In genomic region chr12:113980537-113981337, GRCh38 we compare ENCODE assay signal across 7 cellular contexts. TPM values are rescaled to one million over a fixed set of nuclear protein-coding genes. Genes with fewer than 3 reads are reported as not detected.
DNase-seq lines count a peak whose midpoint lies in the region; ATAC-seq and TF ChIP-seq lines count a peak whose summit lies in the region.

No MANE protein-coding gene starts in this region.

- H3K27ac Mint-ChIP-seq in activated naive CD8-positive, alpha-beta T cell treated with anti-CD3 and anti-CD28 coated beads, Interleukin-2, amount 10 ng/mL, durations not matched to agents 7 days and 5 days = no peak overlapping the region

- no peaks in the 10 kb centered on the region for H3K4me1 ChIP-seq in heart left ventricle

- peak; percentile 74 for DNase-seq in ELR (ENCODE audit: low read depth)
- peak; percentile 20 for DNase-seq in HS-27A (ENCODE audit: low read depth)
- peak; percentile 79 for DNase-seq in NCI-H69 (lab: John Stamatoyannopoulos, UW)
- DNase-seq in activated naive CD8-positive, alpha-beta T cell treated with anti-CD3 and anti-CD28 coated beads, Interleukin-2, amount 10 ng/mL, durations not matched to agents 7 days and 5 days = peak; percentile 41
- DNase-seq in heart left ventricle = peak in 1 of 5 donors; percentile 34
- peak; percentile 73 for DNase-seq in putamen (ENCODE audit: low spot score)

- 18 to 19% (median 18%) methylated on average over 12 of the region's 12 CpGs for WGBS in heart left ventricle, 4 donors

- H3K9me3 ChIP-seq in heart left ventricle = no peaks in the 10 kb centered on the region

- ATAC-seq in activated naive CD8-positive, alpha-beta T cell treated with anti-CD3 and anti-CD28 coated beads, Interleukin-2, amount 10 ng/mL, durations not matched to agents 7 days and 5 days (ENCODE audit: low read depth) = no peak
- peak in 3 of 4 donors; percentile 57 to 73 (median 67) for ATAC-seq in heart left ventricle
- no peak for ATAC-seq in GM21447 (IDR thresholded peaks at IDR 0.05; ENCODE audit: unreplicated experiment)

- H3K36me3 ChIP-seq in heart left ventricle = no peaks in the 10 kb centered on the region

- peak; percentile 77 to 96 (median 88) for TF ChIP-seq CTCF in heart left ventricle (IDR thresholded peaks at IDR 0.05)

- H3K27me3 Mint-ChIP-seq in activated naive CD8-positive, alpha-beta T cell treated with anti-CD3 and anti-CD28 coated beads, Interleukin-2, amount 10 ng/mL, durations not matched to agents 7 days and 5 days = peaks cover 4% of the 10 kb centered on the region

- H3K4me3 ChIP-seq in heart left ventricle = no peak overlapping the region

- H3K4me1 Mint-ChIP-seq in activated naive CD8-positive, alpha-beta T cell treated with anti-CD3 and anti-CD28 coated beads, Interleukin-2, amount 10 ng/mL, durations not matched to agents 7 days and 5 days = peaks cover 2% of the 10 kb centered on the region

- H3K27ac ChIP-seq in heart left ventricle = no peak overlapping the region

- no peak overlapping the region for H3K4me3 Mint-ChIP-seq in activated naive CD8-positive, alpha-beta T cell treated with anti-CD3 and anti-CD28 coated beads, Interleukin-2, amount 10 ng/mL, durations not matched to agents 7 days and 5 days

- H3K9me3 Mint-ChIP-seq in activated naive CD8-positive, alpha-beta T cell treated with anti-CD3 and anti-CD28 coated beads, Interleukin-2, amount 10 ng/mL, durations not matched to agents 7 days and 5 days = no peaks in the 10 kb centered on the region

- POLR2A ChIA-PET in activated naive CD8-positive, alpha-beta T cell treated with anti-CD3 and anti-CD28 coated beads, Interleukin-2, amount 10 ng/mL, durations not matched to agents 7 days and 5 days (lab: Charles Lee) = no interaction called here

- peaks cover 0 to 36% (median 10%) of the 10 kb centered on the region in 9 donors for H3K27me3 ChIP-seq in heart left ventricle

- intact Hi-C loops in heart left ventricle (cut with DNase I) = loop anchor here (1.0 to 10.0 kb wide), 7 partner anchors 527 to 1934 kb away; no protein-coding TSS in a partner anchor

- TF ChIP-seq POLR2A in heart left ventricle (IDR thresholded peaks at IDR 0.05) = no peak

- H3K36me3 Mint-ChIP-seq in activated naive CD8-positive, alpha-beta T cell treated with anti-CD3 and anti-CD28 coated beads, Interleukin-2, amount 10 ng/mL, durations not matched to agents 7 days and 5 days = no peaks in the 10 kb centered on the region

RNA-seq across cellular contexts. Expression of gene RBM19, which starts 14.6 kb away (rescaled TPM):
- 10 to 100 TPM; 41.7 to 42.6 TPM for total RNA-seq in activated naive CD8-positive, alpha-beta T cell treated with anti-CD3 and anti-CD28 coated beads, Interleukin-2, amount 10 ng/mL, durations not matched to agents 7 days and 5 days
- total RNA-seq in heart left ventricle = 10 to 100 TPM; 12.7 to 23.8 (median 17.4) TPM
- polyA plus RNA-seq in heart left ventricle = 10 to 100 TPM; 16.1 to 27.1 TPM

Comparison
In these comparisons a context has a peak if more than half of its experiments do, and no peak if none do; other contexts are left out.
1. ATAC-seq: peak in heart left ventricle (3 of 4); none in activated naive CD8-positive, alpha-beta T cell treated with anti-CD3 and anti-CD28 coated beads, Interleukin-2, amount 10 ng/mL, durations not matched to agents 7 days and 5 days (single experiment) and GM21447 (single experiment).